ENCODE assay signal across 2 cellular contexts in genomic region chr20:61953037-61953788, GRCh38.
TF ChIP-seq lines count a peak whose summit lies in the region.

No MANE protein-coding gene starts in this region.

TF ChIP-seq in HCT116, 20 proteins besides CTCF, POLR2A, EP300 and RAD21 (continued from another document):
- TF ChIP-seq, protein P1, sequence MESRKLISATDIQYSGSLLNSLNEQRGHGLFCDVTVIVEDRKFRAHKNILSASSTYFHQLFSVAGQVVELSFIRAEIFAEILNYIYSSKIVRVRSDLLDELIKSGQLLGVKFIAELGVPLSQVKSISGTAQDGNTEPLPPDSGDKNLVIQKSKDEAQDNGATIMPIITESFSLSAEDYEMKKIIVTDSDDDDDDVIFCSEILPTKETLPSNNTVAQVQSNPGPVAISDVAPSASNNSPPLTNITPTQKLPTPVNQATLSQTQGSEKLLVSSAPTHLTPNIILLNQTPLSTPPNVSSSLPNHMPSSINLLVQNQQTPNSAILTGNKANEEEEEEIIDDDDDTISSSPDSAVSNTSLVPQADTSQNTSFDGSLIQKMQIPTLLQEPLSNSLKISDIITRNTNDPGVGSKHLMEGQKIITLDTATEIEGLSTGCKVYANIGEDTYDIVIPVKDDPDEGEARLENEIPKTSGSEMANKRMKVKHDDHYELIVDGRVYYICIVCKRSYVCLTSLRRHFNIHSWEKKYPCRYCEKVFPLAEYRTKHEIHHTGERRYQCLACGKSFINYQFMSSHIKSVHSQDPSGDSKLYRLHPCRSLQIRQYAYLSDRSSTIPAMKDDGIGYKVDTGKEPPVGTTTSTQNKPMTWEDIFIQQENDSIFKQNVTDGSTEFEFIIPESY (IDR thresholded peaks at IDR 0.05; ENCODE audit: extremely low read depth, insufficient replicate concordance, low read length), result no peak
- TF ChIP-seq SIN3A (IDR thresholded peaks at IDR 0.05; ENCODE audit: low read depth) (no peak), TCF7L2 (IDR thresholded peaks at IDR 0.05; ENCODE audit: borderline replicate concordance, extremely low read depth, insufficient read depth, insufficient read length) (no peak), EZH2 (IDR thresholded peaks at IDR 0.05) (no peak), CEBPB (IDR thresholded peaks at IDR 0.05; ENCODE audit: low read depth) (no peak), CBX3 (IDR thresholded peaks at IDR 0.05; ENCODE audit: low read depth) (no peak), ATF3 (IDR thresholded peaks at IDR 0.05) (no peak), FOSL1 (IDR thresholded peaks at IDR 0.05; ENCODE audit: low read depth) (no peak), EZH2phosphoT487 (IDR thresholded peaks at IDR 0.05; ENCODE audit: borderline replicate concordance) (no peak)

TF ChIP-seq in SK-N-SH treated with all-trans-retinoic acid at 6 μM for 48 hours, 23 proteins besides CTCF, POLR2A, EP300 and RAD21 (continued from another document):
- TF ChIP-seq TSHZ2 (CRISPR knock-in tag; IDR thresholded peaks at IDR 0.05) (no peak), ZFP30 (CRISPR knock-in tag; IDR thresholded peaks at IDR 0.05) (no peak), ESRRG (CRISPR knock-in tag; IDR thresholded peaks at IDR 0.05) (no peak), RARB (CRISPR knock-in tag; IDR thresholded peaks at IDR 0.05) (no peak), ARNTL (CRISPR knock-in tag; IDR thresholded peaks at IDR 0.05; ENCODE audit: borderline replicate concordance, low read depth) (no peak), ZFP3 (CRISPR knock-in tag; IDR thresholded peaks at IDR 0.05) (no peak), ZNF70 (CRISPR knock-in tag; IDR thresholded peaks at IDR 0.05) (no peak), ZC3H10 (CRISPR knock-in tag; IDR thresholded peaks at IDR 0.05) (no peak), TCF4 (CRISPR knock-in tag; IDR thresholded peaks at IDR 0.05; ENCODE audit: borderline replicate concordance) (no peak)
